In the genomic region with DNA sequence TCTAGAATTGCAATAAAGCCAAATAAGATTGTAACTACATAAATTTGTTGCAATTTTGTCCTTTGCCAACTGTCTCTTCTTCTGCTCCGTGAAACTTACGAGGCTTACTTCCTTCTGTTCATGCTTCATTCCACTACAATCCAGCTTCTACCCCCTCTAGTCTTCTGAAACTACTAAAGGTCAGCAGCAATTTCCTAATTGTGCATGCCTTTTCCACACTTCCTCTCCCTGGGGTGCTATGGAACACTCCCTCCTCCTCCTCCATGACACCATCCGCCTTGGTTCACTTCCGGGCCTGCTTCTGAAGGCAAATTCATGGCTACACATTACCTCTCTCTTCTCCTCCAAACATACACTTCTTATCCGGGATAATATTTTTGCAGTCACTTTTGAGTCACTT, we compare ENCODE assay signal across 20 cellular contexts. TPM values are rescaled to one million over a fixed set of nuclear protein-coding genes. Genes with fewer than 3 reads are reported as not detected.
DNase-seq lines count a peak whose midpoint lies in the region; ATAC-seq and TF ChIP-seq lines count a peak whose summit lies in the region.
"Had no signal": no experiment of that assay in that cellular context is flagged by ENCODE, and none has a peak within 500 bp of the region (broad histone marks: within the 10 kb centered on the region; RNA-seq: fewer than 3 reads in every experiment).

No MANE protein-coding gene starts in this region.

- H3K36me3 ChIP-seq in left ventricle myocardium inferior (no peaks in the 10 kb centered on the region), right lobe of liver (no peaks in the 10 kb centered on the region), BE2C (no peaks in the 10 kb centered on the region)
- H3K36me3 ChIP-seq: colonic mucosa had no signal

- H3K27ac ChIP-seq in left ventricle myocardium inferior (replicated peaks) (no peak overlapping the region), right lobe of liver (no peak overlapping the region)
- H3K27ac ChIP-seq: colonic mucosa had no signal

- H3K9me3 ChIP-seq in left ventricle myocardium inferior (replicated peaks), result no peaks in the 10 kb centered on the region
- H3K9me3 ChIP-seq in right lobe of liver, result no peaks in the 10 kb centered on the region
- H3K9me3 ChIP-seq in BE2C, result no peaks in the 10 kb centered on the region
- H3K9me3 ChIP-seq: colonic mucosa, spleen had no signal

- H3K4me3 ChIP-seq in left ventricle myocardium inferior, result no peak overlapping the region
- no peak overlapping the region for H3K4me3 ChIP-seq in right lobe of liver
- no peak overlapping the region for H3K4me3 ChIP-seq in BE2C (ENCODE audit: low read depth, low read length)
- H3K4me3 ChIP-seq: colonic mucosa, spleen had no signal

- no peak for TF ChIP-seq POLR2A in right lobe of liver (IDR thresholded peaks at IDR 0.05)

- peaks cover 3% of the 10 kb centered on the region for H3K9me3 Mint-ChIP-seq in activated T-helper 17 cell treated with anti-CD3 and anti-CD28 coated beads, Interleukin-2, amount 50 U/mL, for 72 hours
- peaks cover 3% of the 10 kb centered on the region for H3K9me3 Mint-ChIP-seq in activated T-helper 1 cell treated with anti-CD3 and anti-CD28 coated beads, Interleukin-12 subunit alpha, Interleukin-12 subunit beta, Interleukin-2, Interleukin-4 antibody, amounts not matched to agents 30 ng/mL and 10 ng/mL and 1 ng/mL, durations not matched to agents 14 hours and 24 hours and 36 hours
- H3K9me3 Mint-ChIP-seq: CD4-positive, alpha-beta memory T cell; H9 had no signal

- WGBS in right lobe of liver (ENCODE audit: insufficient coverage, low coverage, low lambda C conversion rate, missing lambda C conversion rate), result 73% methylated on average over 5 of the region's 5 CpGs

- intact Hi-C loops in left cardiac atrium (cut with DNase I) (no loop called here), left ventricle myocardium inferior (cut with micrococcal nuclease) (no loop called here), right lobe of liver (cut with DNase I) (no loop called here)
- intact Hi-C loops in activated T-helper 1 cell treated with anti-CD3 and anti-CD28 coated beads, Interleukin-12 subunit alpha, Interleukin-12 subunit beta, Interleukin-2, Interleukin-4 antibody, amounts not matched to agents 30 ng/mL and 10 ng/mL and 1 ng/mL, durations not matched to agents 14 hours and 24 hours and 36 hours (cut with micrococcal nuclease), result no loop called here

- no peaks in the 10 kb centered on the region for H3K27me3 ChIP-seq in left ventricle myocardium inferior (ENCODE audit: low read depth)
- no peaks in the 10 kb centered on the region for H3K27me3 ChIP-seq in right lobe of liver
- H3K27me3 ChIP-seq in BE2C, result no peaks in the 10 kb centered on the region
- H3K27me3 ChIP-seq: colonic mucosa, spleen had no signal

- no peak for DNase-seq in left cardiac atrium
- no peak for DNase-seq in left ventricle myocardium inferior
- no peak for DNase-seq in right lobe of liver
- no peak for DNase-seq in NCI-H146 (lab: John Stamatoyannopoulos, UW)
- no peak for DNase-seq in activated T-helper 1 cell treated with anti-CD3 and anti-CD28 coated beads, Interleukin-12 subunit alpha, Interleukin-12 subunit beta, Interleukin-2, Interleukin-4 antibody, amounts not matched to agents 30 ng/mL and 10 ng/mL and 1 ng/mL, durations not matched to agents 14 hours and 24 hours and 36 hours (ENCODE audit: low spot score)
- DNase-seq in BE2C, result no peak
- DNase-seq: activated CD4-positive, alpha-beta T cell treated with anti-CD3 and anti-CD28 coated beads for 1 hour; activated effector memory CD4-positive, alpha-beta T cell treated with Interleukin-2 at 50 U/mL for 16 hours; CD4-positive, alpha-beta memory T cell; colonic mucosa; H9; NCI-H2107; NCI-H524 treated with DMSO at 0.1 percent for 48 hours; nucleus accumbens; spleen; stimulated activated CD4-positive, alpha-beta T cell treated with anti-CD3 and anti-CD28 coated beads, Interleukin-4, amount 100 ng/mL, for 24 hours; T-helper 9 cell had no signal

- H3K27me3 Mint-ChIP-seq in activated T-helper 17 cell treated with anti-CD3 and anti-CD28 coated beads, Interleukin-2, amount 50 U/mL, for 72 hours, result no peaks in the 10 kb centered on the region
- H3K27me3 Mint-ChIP-seq in activated T-helper 1 cell treated with anti-CD3 and anti-CD28 coated beads, Interleukin-12 subunit alpha, Interleukin-12 subunit beta, Interleukin-2, Interleukin-4 antibody, amounts not matched to agents 30 ng/mL and 10 ng/mL and 1 ng/mL, durations not matched to agents 14 hours and 24 hours and 36 hours (ENCODE audit: insufficient read depth), result no peaks in the 10 kb centered on the region
- H3K27me3 Mint-ChIP-seq: CD4-positive, alpha-beta memory T cell had no signal

- H3K4me1 ChIP-seq in left ventricle myocardium inferior (no peaks in the 10 kb centered on the region), right lobe of liver (no peaks in the 10 kb centered on the region), BE2C (no peaks in the 10 kb centered on the region)
- H3K4me1 ChIP-seq: colonic mucosa had no signal

- peaks cover 70% of the 10 kb centered on the region for H3K4me1 Mint-ChIP-seq in activated T-helper 17 cell treated with anti-CD3 and anti-CD28 coated beads, Interleukin-2, amount 50 U/mL, for 72 hours
- peaks cover 48% of the 10 kb centered on the region for H3K4me1 Mint-ChIP-seq in activated T-helper 1 cell treated with anti-CD3 and anti-CD28 coated beads, Interleukin-12 subunit alpha, Interleukin-12 subunit beta, Interleukin-2, Interleukin-4 antibody, amounts not matched to agents 30 ng/mL and 10 ng/mL and 1 ng/mL, durations not matched to agents 14 hours and 24 hours and 36 hours (ENCODE audit: low read depth)

- H3K27ac Mint-ChIP-seq in activated T-helper 17 cell treated with anti-CD3 and anti-CD28 coated beads, Interleukin-2, amount 50 U/mL, for 72 hours, result peak overlapping the region; percentile 78
- H3K27ac Mint-ChIP-seq in activated T-helper 1 cell treated with anti-CD3 and anti-CD28 coated beads, Interleukin-12 subunit alpha, Interleukin-12 subunit beta, Interleukin-2, Interleukin-4 antibody, amounts not matched to agents 30 ng/mL and 10 ng/mL and 1 ng/mL, durations not matched to agents 14 hours and 24 hours and 36 hours, result no peak overlapping the region
- H3K27ac Mint-ChIP-seq: H9 had no signal

- H3K36me3 Mint-ChIP-seq in activated T-helper 17 cell treated with anti-CD3 and anti-CD28 coated beads, Interleukin-2, amount 50 U/mL, for 72 hours (ENCODE audit: low read depth), result peaks cover 85% of the 10 kb centered on the region
- peaks cover 36% of the 10 kb centered on the region for H3K36me3 Mint-ChIP-seq in activated T-helper 1 cell treated with anti-CD3 and anti-CD28 coated beads, Interleukin-12 subunit alpha, Interleukin-12 subunit beta, Interleukin-2, Interleukin-4 antibody, amounts not matched to agents 30 ng/mL and 10 ng/mL and 1 ng/mL, durations not matched to agents 14 hours and 24 hours and 36 hours (ENCODE audit: low read depth)
- H3K36me3 Mint-ChIP-seq: brain had no signal

- no peak overlapping the region for H3K4me3 Mint-ChIP-seq in activated T-helper 17 cell treated with anti-CD3 and anti-CD28 coated beads, Interleukin-2, amount 50 U/mL, for 72 hours
- H3K4me3 Mint-ChIP-seq in activated T-helper 1 cell treated with anti-CD3 and anti-CD28 coated beads, Interleukin-12 subunit alpha, Interleukin-12 subunit beta, Interleukin-2, Interleukin-4 antibody, amounts not matched to agents 30 ng/mL and 10 ng/mL and 1 ng/mL, durations not matched to agents 14 hours and 24 hours and 36 hours, result no peak overlapping the region
- H3K4me3 Mint-ChIP-seq: brain; CD4-positive, alpha-beta memory T cell; H9 had no signal

- TF ChIP-seq CTCF in left ventricle myocardium inferior (IDR thresholded peaks at IDR 0.05; ENCODE audit: borderline replicate concordance) (no peak), right lobe of liver (IDR thresholded peaks at IDR 0.05) (no peak), BE2C (IDR thresholded peaks at IDR 0.05; ENCODE audit: low read depth, low read length) (no peak)

- ATAC-seq in left cardiac atrium, result peak; percentile 30 to 44
- no peak for ATAC-seq in activated T-helper 17 cell treated with anti-CD3 and anti-CD28 coated beads, Interleukin-2, amount 50 U/mL, for 72 hours (replicated peaks)
- peak in 3 of 4 donors; percentile 20 to 38 (median 33) for ATAC-seq in right lobe of liver
- ATAC-seq in GM21786 (IDR thresholded peaks at IDR 0.05; ENCODE audit: unreplicated experiment), result no peak

RNA-seq across cellular contexts. Expression of a gene that starts 11.1 kb away (rescaled TPM):
- 1 to 10 TPM; 1.1 to 1.3 TPM for total RNA-seq in left cardiac atrium
- total RNA-seq in left ventricle myocardium inferior, result 0.63 TPM
- total RNA-seq in activated T-helper 17 cell treated with anti-CD3 and anti-CD28 coated beads, Interleukin-2, amount 50 U/mL, for 72 hours, result 10 to 100 TPM; 31.3 to 32.2 TPM
- 1 to 10 TPM in 2 of 6 experiments, under 1 TPM in 4; 0.37 to 1.4 (median 0.75) TPM for total RNA-seq in right lobe of liver
- 50.6 and 53.5 TPM in 2 replicates for total RNA-seq in activated T-helper 1 cell treated with anti-CD3 and anti-CD28 coated beads, Interleukin-12 subunit alpha, Interleukin-12 subunit beta, Interleukin-2, Interleukin-4 antibody, amounts not matched to agents 30 ng/mL and 10 ng/mL and 1 ng/mL, durations not matched to agents 14 hours and 24 hours and 36 hours
- polyA plus RNA-seq in BE2C (2012; ENCODE audit: insufficient read depth, insufficient read length, low read depth), result not detected

Comparison
In these comparisons a context has a peak if more than half of its experiments do, and no peak if none do; other contexts are left out.
1. ATAC-seq: peak in left cardiac atrium (2 of 2) and right lobe of liver (3 of 4); none in activated T-helper 17 cell treated with anti-CD3 and anti-CD28 coated beads, Interleukin-2, amount 50 U/mL, for 72 hours (single experiment) and GM21786 (single experiment).
2. RNA of a gene that starts 11.1 kb away (total RNA-seq): 50.6 to 53.5 TPM in activated T-helper 1 cell treated with anti-CD3 and anti-CD28 coated beads, Interleukin-12 subunit alpha, Interleukin-12 subunit beta, Interleukin-2, Interleukin-4 antibody, amounts not matched to agents 30 ng/mL and 10 ng/mL and 1 ng/mL, durations not matched to agents 14 hours and 24 hours and 36 hours and 31.3 to 32.2 TPM in activated T-helper 17 cell treated with anti-CD3 and anti-CD28 coated beads, Interleukin-2, amount 50 U/mL, for 72 hours; 1.1 to 1.3 TPM in left cardiac atrium, 0.37 to 1.4 TPM in right lobe of liver and 0.63 TPM in left ventricle myocardium inferior (single experiment); every median in the first group is over 10 times any median in the second.